ENCODE assay signal across 8 cellular contexts in genomic region chr15:57306944-57307411, GRCh38.
DNase-seq lines count a peak whose midpoint lies in the region; TF ChIP-seq lines count a peak whose summit lies in the region.

No MANE protein-coding gene starts in this region.

- H3K27ac ChIP-seq in ACC112 (ENCODE audit: low read depth, low read length) (no peak overlapping the region), mesendoderm (ENCODE audit: low read depth, low read length) (no peak overlapping the region)

- H3K4me1 ChIP-seq in ACC112 (ENCODE audit: control insufficient read depth, insufficient read depth, low read length, unreplicated experiment) (peaks cover 8% of the 10 kb centered on the region), mesendoderm (ENCODE audit: control insufficient read depth, low read depth, low read length) (no peaks in the 10 kb centered on the region)

- H2AFZ ChIP-seq in ACC112 (ENCODE audit: low read length, unreplicated experiment): peak overlapping the region; percentile 88

- H2BK15ac ChIP-seq in mesendoderm (replicated peaks; ENCODE audit: low read depth): no peak overlapping the region

- no peak for TF ChIP-seq CTCF in HFF-Myc (IDR thresholded peaks at IDR 0.05; ENCODE audit: low read depth, low read length, missing control alignments)
- peak; percentile 56 for TF ChIP-seq CTCF in chondrocyte (IDR thresholded peaks at IDR 0.05)

- H3K4ac ChIP-seq in mesendoderm (ENCODE audit: low read depth, low read length): no peak overlapping the region

- no peaks in the 10 kb centered on the region for H3K36me3 Mint-ChIP-seq in chondrocyte (ENCODE audit: low read depth)

- no peak for DNase-seq in HFF-Myc (ENCODE audit: extremely low read depth, low read depth)
- DNase-seq in chondrocyte (ENCODE audit: low spot score): peak; percentile 86
- no peak for DNase-seq in mesendoderm
- no peak for DNase-seq in occipital lobe (lab: John Stamatoyannopoulos, UW)
- DNase-seq in AG20443 (ENCODE audit: low spot score): no peak
- no peak for DNase-seq in Ammon's horn (ENCODE audit: low spot score)
- no peak for DNase-seq in SIG-M5 treated with dmso at 0.1 percent for 504 hours (lab: John Stamatoyannopoulos, UW; ENCODE audit: unreplicated experiment)

- H3K4me1 Mint-ChIP-seq in chondrocyte (ENCODE audit: low read depth): peaks cover 13% of the 10 kb centered on the region

- H3K27me3 ChIP-seq in ACC112 (ENCODE audit: insufficient read depth, low read length) (no peaks in the 10 kb centered on the region), mesendoderm (ENCODE audit: insufficient read depth, low read length, poor library complexity) (no peaks in the 10 kb centered on the region)

- H3K9ac ChIP-seq in mesendoderm (ENCODE audit: low read length): peak overlapping the region; percentile 65

- H2BK5ac ChIP-seq in mesendoderm (ENCODE audit: low read length): no peak overlapping the region

- no peaks in the 10 kb centered on the region for H3K9me3 Mint-ChIP-seq in chondrocyte (ENCODE audit: low read depth)

- H3K23ac ChIP-seq in mesendoderm (ENCODE audit: low read length): no peak overlapping the region

- no peaks in the 10 kb centered on the region for H3K79me1 ChIP-seq in mesendoderm (ENCODE audit: low read length)

- H2BK120ac ChIP-seq in mesendoderm (ENCODE audit: low read depth, low read length): no peak overlapping the region

- H3K4me3 Mint-ChIP-seq in chondrocyte (ENCODE audit: unreplicated experiment): peak overlapping the region; percentile 80

- H3K36me3 ChIP-seq in ACC112 (ENCODE audit: insufficient read depth, low read length): no peaks in the 10 kb centered on the region
- no peaks in the 10 kb centered on the region for H3K36me3 ChIP-seq in mesendoderm (ENCODE audit: control insufficient read depth, insufficient read depth, low read length)

- WGBS in mesendoderm (ENCODE audit: extremely low coverage, insufficient coverage, low lambda C conversion rate): no CpG with 5 or more reads among the region's 24 CpGs

- H2AK5ac ChIP-seq in mesendoderm (ENCODE audit: low read length): no peak overlapping the region

- peak overlapping the region; percentile 55 for H3K4me2 ChIP-seq in mesendoderm (ENCODE audit: low read length)

- H3K4me3 ChIP-seq in ACC112 (ENCODE audit: low read depth, low read length) (peak overlapping the region; percentile 82), HFF-Myc (replicated peaks; ENCODE audit: low read depth, low read length) (peak overlapping the region; percentile 39), mesendoderm (ENCODE audit: low read length) (no peak overlapping the region)

- H3K79me2 ChIP-seq in ACC112 (ENCODE audit: control insufficient read depth, insufficient read depth, low read length, unreplicated experiment): no peaks in the 10 kb centered on the region
- no peaks in the 10 kb centered on the region for H3K79me2 ChIP-seq in mesendoderm (ENCODE audit: control insufficient read depth, insufficient read depth, low read length)

- no peak overlapping the region for H4K5ac ChIP-seq in mesendoderm (ENCODE audit: low read length)

- no peak overlapping the region for H4K8ac ChIP-seq in mesendoderm (ENCODE audit: low read depth, low read length)

- peak overlapping the region; percentile 83 for H3K56ac ChIP-seq in mesendoderm (ENCODE audit: low read length)

- H3K27ac Mint-ChIP-seq in chondrocyte (ENCODE audit: unreplicated experiment): no peak overlapping the region

- peak overlapping the region; percentile 70 for H3K18ac ChIP-seq in mesendoderm (ENCODE audit: low read length)

- no peaks in the 10 kb centered on the region for H3K27me3 Mint-ChIP-seq in chondrocyte (ENCODE audit: low read depth)
